ENCODE assay signal across 14 cellular contexts in genomic region chrX:149660613-149661012, GRCh38. TPM values are rescaled to one million over a fixed set of nuclear protein-coding genes. Genes with fewer than 3 reads are reported as not detected.
"Had no signal": no experiment of that assay in that cellular context is flagged by ENCODE, and none has a peak within 500 bp of the region (broad histone marks: within the 10 kb centered on the region; RNA-seq: fewer than 3 reads in every experiment).

No MANE protein-coding gene starts in this region.

RNA-seq across cellular contexts. Expression of gene MAGEA11, which starts 51.2 kb away (rescaled TPM):
- total RNA-seq: activated B cell treated with CpG ODN at 0.5 μM for 24 hours; activated CD8-positive, alpha-beta T cell treated with anti-CD3 and anti-CD28 coated beads for 36 hours; activated T-cell treated with anti-CD3 and anti-CD28 coated beads, Interleukin-2, amount 50 U/mL, for 4 hours; activated T-helper 17 cell treated with anti-CD3 and anti-CD28 coated beads, Interleukin-2, amount 50 U/mL, for 72 hours; body of pancreas; chondrocyte; dermis blood vessel endothelial cell; fibroblast of lung; fibroblast of villous mesenchyme; gastroesophageal sphincter; glomerular endothelial cell; heart right ventricle; T-helper 2 cell treated with Interferon-gamma antibody and Interleukin-4, amounts not matched to agents 100 ng/mL and 5 ng/mL, for 36 hours had no signal
- polyA plus RNA-seq: adipose tissue, fibroblast of lung, heart right ventricle had no signal
